In the genomic region with DNA sequence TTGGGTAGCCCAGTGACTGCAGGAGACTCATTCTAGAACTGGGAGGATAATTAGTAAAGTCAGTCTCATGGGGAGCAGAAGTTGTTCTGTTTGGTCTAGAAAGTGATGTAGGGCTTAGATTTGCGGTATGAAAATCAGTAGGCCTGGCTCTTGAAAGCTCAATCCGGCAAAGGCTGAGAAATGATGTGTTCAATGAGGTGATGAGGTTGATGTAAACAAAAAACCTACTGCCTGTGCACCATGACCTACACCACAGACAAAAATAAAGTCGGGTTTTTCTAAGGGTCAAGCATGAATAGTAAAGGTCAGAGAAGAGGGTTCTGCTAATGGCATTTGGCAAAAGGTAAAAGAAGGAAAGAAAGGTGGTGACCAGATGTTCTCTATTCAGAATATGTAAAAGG, we compare ENCODE assay signal across 1 cellular context.
TF ChIP-seq lines count a peak whose summit lies in the region.

No MANE protein-coding gene starts in this region.

TF ChIP-seq in SK-N-SH treated with all-trans-retinoic acid at 6 μM for 48 hours, 23 proteins besides CTCF, POLR2A, EP300 and RAD21 (continued from another document):
- no peak for TF ChIP-seq ZNF8 (CRISPR knock-in tag; IDR thresholded peaks at IDR 0.05)
- TF ChIP-seq SNAI2 (CRISPR knock-in tag; IDR thresholded peaks at IDR 0.05): no peak
- TF ChIP-seq RARB (CRISPR knock-in tag; IDR thresholded peaks at IDR 0.05): no peak
- no peak for TF ChIP-seq ZNF565 (CRISPR knock-in tag; conservative IDR thresholded peaks at IDR 0.05; ENCODE audit: low read depth)
- TF ChIP-seq TCF4 (CRISPR knock-in tag; IDR thresholded peaks at IDR 0.05; ENCODE audit: borderline replicate concordance): no peak
- TF ChIP-seq GLIS3 (CRISPR knock-in tag; IDR thresholded peaks at IDR 0.05): no peak
- TF ChIP-seq, protein P1, sequence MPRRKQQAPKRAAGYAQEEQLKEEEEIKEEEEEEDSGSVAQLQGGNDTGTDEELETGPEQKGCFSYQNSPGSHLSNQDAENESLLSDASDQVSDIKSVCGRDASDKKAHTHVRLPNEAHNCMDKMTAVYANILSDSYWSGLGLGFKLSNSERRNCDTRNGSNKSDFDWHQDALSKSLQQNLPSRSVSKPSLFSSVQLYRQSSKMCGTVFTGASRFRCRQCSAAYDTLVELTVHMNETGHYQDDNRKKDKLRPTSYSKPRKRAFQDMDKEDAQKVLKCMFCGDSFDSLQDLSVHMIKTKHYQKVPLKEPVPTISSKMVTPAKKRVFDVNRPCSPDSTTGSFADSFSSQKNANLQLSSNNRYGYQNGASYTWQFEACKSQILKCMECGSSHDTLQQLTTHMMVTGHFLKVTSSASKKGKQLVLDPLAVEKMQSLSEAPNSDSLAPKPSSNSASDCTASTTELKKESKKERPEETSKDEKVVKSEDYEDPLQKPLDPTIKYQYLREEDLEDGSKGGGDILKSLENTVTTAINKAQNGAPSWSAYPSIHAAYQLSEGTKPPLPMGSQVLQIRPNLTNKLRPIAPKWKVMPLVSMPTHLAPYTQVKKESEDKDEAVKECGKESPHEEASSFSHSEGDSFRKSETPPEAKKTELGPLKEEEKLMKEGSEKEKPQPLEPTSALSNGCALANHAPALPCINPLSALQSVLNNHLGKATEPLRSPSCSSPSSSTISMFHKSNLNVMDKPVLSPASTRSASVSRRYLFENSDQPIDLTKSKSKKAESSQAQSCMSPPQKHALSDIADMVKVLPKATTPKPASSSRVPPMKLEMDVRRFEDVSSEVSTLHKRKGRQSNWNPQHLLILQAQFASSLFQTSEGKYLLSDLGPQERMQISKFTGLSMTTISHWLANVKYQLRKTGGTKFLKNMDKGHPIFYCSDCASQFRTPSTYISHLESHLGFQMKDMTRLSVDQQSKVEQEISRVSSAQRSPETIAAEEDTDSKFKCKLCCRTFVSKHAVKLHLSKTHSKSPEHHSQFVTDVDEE (CRISPR knock-in tag; IDR thresholded peaks at IDR 0.05): no peak
- TF ChIP-seq ZFP30 (CRISPR knock-in tag; IDR thresholded peaks at IDR 0.05): no peak
- no peak for TF ChIP-seq ISL1 (CRISPR knock-in tag; IDR thresholded peaks at IDR 0.05)
